8 cellular contexts compared by ENCODE assay signal in genomic region chr14:88168498-88169165, GRCh38.
DNase-seq lines count a peak whose midpoint lies in the region; ATAC-seq and TF ChIP-seq lines count a peak whose summit lies in the region.

No MANE protein-coding gene starts in this region.

- intact Hi-C loops in gastrocnemius medialis (cut with DNase I; ENCODE audit: low total_unique reads): loop anchor here (5.0 kb wide), 1 partner anchor 156 kb away; no protein-coding TSS in a partner anchor

- in situ Hi-C loops in gastrocnemius medialis (cut with MboI; ENCODE audit: low sequenced_read_pairs in 4 of 4): no loop called here

- ATAC-seq in GM18499 (IDR thresholded peaks at IDR 0.05; ENCODE audit: insufficient read depth, unreplicated experiment) (peak; percentile 68), HG02885 (IDR thresholded peaks at IDR 0.05; ENCODE audit: poor library complexity, unreplicated experiment) (peak; percentile 89), foreskin keratinocyte (peak; percentile 80), gastrocnemius medialis (no peak)

- H3K36me3 ChIP-seq in gastrocnemius medialis: no peaks in the 10 kb centered on the region
- H3K36me3 ChIP-seq in MG63: no peaks in the 10 kb centered on the region

- H3K4me3 ChIP-seq in gastrocnemius medialis (no peak overlapping the region), MG63 (no peak overlapping the region)

- H3K9me3 ChIP-seq in gastrocnemius medialis (no peaks in the 10 kb centered on the region), MG63 (no peaks in the 10 kb centered on the region)

- H3K27me3 ChIP-seq in foreskin keratinocyte: no peaks in the 10 kb centered on the region
- H3K27me3 ChIP-seq in gastrocnemius medialis: no peaks in the 10 kb centered on the region
- no peaks in the 10 kb centered on the region for H3K27me3 ChIP-seq in MG63

- H3K4me1 ChIP-seq in foreskin keratinocyte: no peaks in the 10 kb centered on the region
- H3K4me1 ChIP-seq in gastrocnemius medialis: no peaks in the 10 kb centered on the region

- TF ChIP-seq POLR2A in gastrocnemius medialis (IDR thresholded peaks at IDR 0.05): no peak

- TF ChIP-seq CTCF in foreskin keratinocyte (conservative IDR thresholded peaks at IDR 0.05) (peak; percentile 64), gastrocnemius medialis (IDR thresholded peaks at IDR 0.05 in 4 of 5, conservative IDR thresholded peaks at IDR 0.05 in 1 of 5) (peak in 3 of 5 experiments; percentile 29 to 57 (median 38))

- DNase-seq in 8988T (peak; percentile 42), NCI-H748 treated with DMSO at 0.1 percent for 48 hours (lab: John Stamatoyannopoulos, UW) (peak; percentile 10), activated T-cell treated with anti-CD3 and anti-CD28 coated beads for 24 hours (ENCODE audit: low read depth) (peak; percentile 36), foreskin keratinocyte (peak in 1 of 2 donors; percentile 32), gastrocnemius medialis (no peak), MG63 (no peak)

- H3K27ac ChIP-seq in foreskin keratinocyte (no peak overlapping the region), gastrocnemius medialis (no peak overlapping the region)

Comparison
In these comparisons a context has a peak if more than half of its experiments do, and no peak if none do; other contexts are left out.
1. DNase-seq: peak in 8988T (single experiment), NCI-H748 treated with DMSO at 0.1 percent for 48 hours (single experiment) and activated T-cell treated with anti-CD3 and anti-CD28 coated beads for 24 hours (single experiment); none in gastrocnemius medialis (0 of 2) and MG63 (single experiment).
2. ATAC-seq: peak in GM18499 (single experiment), HG02885 (single experiment) and foreskin keratinocyte (single experiment); none in gastrocnemius medialis (0 of 2).